Comparison of ENCODE assay signal across 30 cellular contexts in the genomic region with DNA sequence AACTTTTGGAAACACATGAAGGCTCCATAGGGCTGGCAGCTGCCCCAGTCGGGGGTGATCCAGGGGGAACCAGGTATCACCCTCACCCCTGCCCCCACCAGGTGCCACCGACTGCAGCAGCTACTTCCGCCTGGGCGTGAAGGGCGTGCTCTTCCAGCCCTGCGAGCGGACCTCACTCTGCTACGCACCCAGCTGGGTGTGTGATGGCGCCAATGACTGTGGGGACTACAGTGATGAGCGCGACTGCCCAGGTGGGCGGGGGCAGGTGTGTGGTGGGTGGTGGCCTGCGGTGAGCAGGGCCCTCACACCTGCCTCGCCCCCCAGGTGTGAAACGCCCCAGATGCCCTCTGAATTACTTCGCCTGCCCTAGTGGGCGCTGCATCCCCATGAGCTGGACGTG. TPM values are rescaled to one million over a fixed set of nuclear protein-coding genes. Genes with fewer than 3 reads are reported as not detected.
"Had no signal": no experiment of that assay in that cellular context is flagged by ENCODE, and none has a peak within 500 bp of the region (broad histone marks: within the 10 kb centered on the region; RNA-seq: fewer than 3 reads in every experiment).

No MANE protein-coding gene starts in this region.

- H3K4me3 ChIP-seq: heart left ventricle, spleen, tibial artery, upper lobe of left lung, vagina had no signal

- H3K27ac ChIP-seq: heart left ventricle, spleen, tibial artery, upper lobe of left lung, vagina had no signal

- H3K27me3 Mint-ChIP-seq: stimulated activated memory B cell treated with anti-CD40 and anti-IgM and Interleukin-4, amounts not matched to agents 10 μg/mL and 1 μg/mL and 100 μg/mL, for 72 hours; stimulated activated naive CD8-positive, alpha-beta T cell treated with anti-CD3 and anti-CD28 coated beads, Interleukin-15, Interleukin-2, amounts not matched to agents 100 ng/mL and 50 ng/mL, for 24 hours had no signal

- H3K36me3 Mint-ChIP-seq: stimulated activated memory B cell treated with anti-CD40 and anti-IgM and Interleukin-4, amounts not matched to agents 10 μg/mL and 1 μg/mL and 100 μg/mL, for 72 hours had no signal

- DNase-seq: effector memory CD4-positive, alpha-beta T cell; heart left ventricle; hippocampal formation; left colon; naive thymus-derived CD4-positive, alpha-beta T cell; nephron progenitor cell; posterior cingulate gyrus; spleen; stimulated activated CD4-positive, alpha-beta T cell treated with anti-CD3 and anti-CD28 coated beads, Interleukin-15, amount 100 ng/mL, for 24 hours; stimulated activated CD4-positive, alpha-beta T cell treated with anti-CD3 and anti-CD28 coated beads, Interleukin-1b, Interleukin-23, amount 100 ng/mL, for 48 hours; stimulated activated CD4-positive, alpha-beta T cell treated with anti-CD3 and anti-CD28 coated beads, Interleukin-4, amount 100 ng/mL, for 24 hours; tibial artery had no signal

- H3K9me3 Mint-ChIP-seq: nephron progenitor cell; stimulated activated memory B cell treated with anti-CD40 and anti-IgM and Interleukin-4, amounts not matched to agents 10 μg/mL and 1 μg/mL and 100 μg/mL, for 72 hours; stimulated activated naive CD8-positive, alpha-beta T cell treated with anti-CD3 and anti-CD28 coated beads, Interleukin-15, Interleukin-2, amounts not matched to agents 100 ng/mL and 50 ng/mL, for 24 hours had no signal

- H3K4me3 Mint-ChIP-seq: naive thymus-derived CD4-positive, alpha-beta T cell; nephron progenitor cell; stimulated activated memory B cell treated with anti-CD40 and anti-IgM and Interleukin-4, amounts not matched to agents 10 μg/mL and 1 μg/mL and 100 μg/mL, for 72 hours; stimulated activated naive CD8-positive, alpha-beta T cell treated with anti-CD3 and anti-CD28 coated beads, Interleukin-15, Interleukin-2, amounts not matched to agents 100 ng/mL and 50 ng/mL, for 24 hours had no signal

- H3K4me1 Mint-ChIP-seq: naive thymus-derived CD4-positive, alpha-beta T cell; nephron progenitor cell; stimulated activated memory B cell treated with anti-CD40 and anti-IgM and Interleukin-4, amounts not matched to agents 10 μg/mL and 1 μg/mL and 100 μg/mL, for 72 hours had no signal

- H3K4me1 ChIP-seq: spleen, tibial artery, vagina had no signal

- H3K9me3 ChIP-seq: heart left ventricle, spleen, tibial artery, upper lobe of left lung, vagina had no signal

- ATAC-seq: esophagus mucosa; heart left ventricle; left colon; naive thymus-derived CD4-positive, alpha-beta T cell; sciatic nerve; stimulated activated memory B cell treated with anti-CD40 and anti-IgM and Interleukin-4, amounts not matched to agents 10 μg/mL and 1 μg/mL and 100 μg/mL, for 72 hours had no signal

- H3K27me3 ChIP-seq: heart left ventricle, spleen, tibial artery, upper lobe of left lung, vagina had no signal

- H3K27ac Mint-ChIP-seq: naive thymus-derived CD4-positive, alpha-beta T cell; nephron progenitor cell; stimulated activated memory B cell treated with anti-CD40 and anti-IgM and Interleukin-4, amounts not matched to agents 10 μg/mL and 1 μg/mL and 100 μg/mL, for 72 hours; stimulated activated naive CD8-positive, alpha-beta T cell treated with anti-CD3 and anti-CD28 coated beads, Interleukin-15, Interleukin-2, amounts not matched to agents 100 ng/mL and 50 ng/mL, for 24 hours had no signal

RNA-seq across cellular contexts. Expression of a gene that starts 22.3 kb away (rescaled TPM):
- total RNA-seq: left colon, liver, mononuclear cell, skeletal muscle tissue had no signal
- polyA plus RNA-seq: naive thymus-derived CD4-positive, alpha-beta T cell had no signal

RNA-seq across cellular contexts. Expression of a gene that starts 46.8 kb away (rescaled TPM):
- total RNA-seq: esophagus mucosa; fibroblast of lung; frontal cortex; glomerular endothelial cell; heart left ventricle; kidney epithelial cell; left colon; liver; lung microvascular endothelial cell; mesenteric fat pad; mononuclear cell; naive thymus-derived CD4-positive, alpha-beta T cell; osteocyte; pulmonary artery endothelial cell; sciatic nerve; spleen; temporal lobe; upper lobe of left lung; vagina had no signal
- polyA plus RNA-seq: fibroblast of lung; heart left ventricle; liver; naive thymus-derived CD4-positive, alpha-beta T cell; spleen had no signal

RNA-seq across cellular contexts. Expression of a gene that starts 56.7 kb away (rescaled TPM):
- polyA plus RNA-seq: naive thymus-derived CD4-positive, alpha-beta T cell had no signal
